ENCODE assay signal across 25 cellular contexts in the genomic region with DNA sequence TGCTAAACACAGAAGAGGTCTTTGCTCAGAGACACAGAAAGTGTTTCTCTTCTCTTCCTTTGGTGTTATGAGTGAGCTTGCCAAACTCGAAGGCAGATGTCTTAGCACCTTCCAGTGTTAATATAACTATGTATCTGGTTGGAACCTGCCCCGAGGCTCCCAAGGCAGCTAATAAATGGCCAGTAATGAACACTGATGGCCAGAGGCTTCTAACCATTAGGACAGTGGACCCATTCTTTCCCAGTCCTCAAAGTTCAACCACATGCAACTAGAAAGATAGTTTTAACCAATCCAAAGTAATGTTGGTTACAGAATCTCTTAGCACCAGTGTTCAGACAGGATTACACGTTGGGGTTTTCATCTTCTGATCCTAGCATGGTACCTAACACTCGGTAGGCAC. TPM values are rescaled to one million over a fixed set of nuclear protein-coding genes. Genes with fewer than 3 reads are reported as not detected.
A peak's percentile ranks its signal among the peaks of the same experiment; 100 is the strongest.
DNase-seq lines count a peak whose midpoint lies in the region; ATAC-seq, FAIRE-seq and TF ChIP-seq lines count a peak whose summit lies in the region.
"Had no signal": no experiment of that assay in that cellular context is flagged by ENCODE, and none has a peak within 500 bp of the region (broad histone marks: within the 10 kb centered on the region; RNA-seq: fewer than 3 reads in every experiment).

No MANE protein-coding gene starts in this region.

- peak; percentile 77 for FAIRE-seq in astrocyte (lab: Jason Lieb, UNC)
- FAIRE-seq: A549, GM12892, H1 had no signal

- H3K9me3 ChIP-seq in astrocyte (ENCODE audit: insufficient read depth, low read depth, low read length) (no peaks in the 10 kb centered on the region), endodermal cell (ENCODE audit: control insufficient read depth, low read length) (no peaks in the 10 kb centered on the region)
- H3K9me3 ChIP-seq: A549; BE2C; BLaER1 treated with 17β-estradiol and CSF1 and Interleukin-3, amounts not matched to agents 10 nM and 100 nM had no signal

- no peak for ATAC-seq in GM23338
- ATAC-seq in SK-N-SH treated with all-trans-retinoic acid at 6 μM for 48 hours: no peak
- ATAC-seq: A549 had no signal

- H3K4me2 ChIP-seq in GM23338: no peak overlapping the region
- H3K4me2 ChIP-seq in astrocyte (ENCODE audit: low read length): no peak overlapping the region
- H3K4me2 ChIP-seq: A549; BLaER1 treated with 17β-estradiol and CSF1 and Interleukin-3, amounts not matched to agents 10 nM and 100 nM had no signal

- no peak overlapping the region for H3K27ac ChIP-seq in GM23338 (ENCODE audit: low read depth)
- no peak overlapping the region for H3K27ac ChIP-seq in astrocyte (ENCODE audit: low read depth, low read length)
- no peak overlapping the region for H3K27ac ChIP-seq in endodermal cell (ENCODE audit: low read depth, low read length)
- H3K27ac ChIP-seq: A549; BLaER1 treated with 17β-estradiol and CSF1 and Interleukin-3, amounts not matched to agents 10 nM and 100 nM had no signal

- H3K4me1 ChIP-seq in GM23338 (ENCODE audit: insufficient read depth) (no peaks in the 10 kb centered on the region), astrocyte (ENCODE audit: insufficient read depth, low read length) (peaks cover 6% of the 10 kb centered on the region), endodermal cell (ENCODE audit: control insufficient read depth, insufficient read depth, low read length) (no peaks in the 10 kb centered on the region)
- H3K4me1 ChIP-seq: A549; BE2C; BLaER1 treated with 17β-estradiol and CSF1 and Interleukin-3, amounts not matched to agents 10 nM and 100 nM had no signal

- H3K9me3 Mint-ChIP-seq in GM23338: no peaks in the 10 kb centered on the region; the same call in 2 of the 3 replicates
- H3K9me3 Mint-ChIP-seq in astrocyte (ENCODE audit: unreplicated experiment): no peaks in the 10 kb centered on the region
- H3K9me3 Mint-ChIP-seq in endodermal cell: no peaks in the 10 kb centered on the region
- H3K9me3 Mint-ChIP-seq: CD4-positive, alpha-beta T cell; CD8-positive, alpha-beta memory T cell had no signal

- H3K4me3 ChIP-seq in GM23338: no peak overlapping the region
- H3K4me3 ChIP-seq in astrocyte (ENCODE audit: insufficient read depth, low read depth, low read length): no peak overlapping the region
- H3K4me3 ChIP-seq in endodermal cell (ENCODE audit: low read length): no peak overlapping the region
- H3K4me3 ChIP-seq: A549; BLaER1 treated with 17β-estradiol and CSF1 and Interleukin-3, amounts not matched to agents 10 nM and 100 nM had no signal

- H3K4me3 Mint-ChIP-seq in GM23338 (no peak overlapping the region), astrocyte (ENCODE audit: unreplicated experiment) (no peak overlapping the region), endodermal cell (no peak overlapping the region)
- H3K4me3 Mint-ChIP-seq: CD14-positive monocyte; CD4-positive, alpha-beta T cell; CD8-positive, alpha-beta memory T cell had no signal

- H3K27ac Mint-ChIP-seq in GM23338 (no peak overlapping the region), astrocyte (ENCODE audit: unreplicated experiment) (no peak overlapping the region), endodermal cell (no peak overlapping the region)
- H3K27ac Mint-ChIP-seq: CD14-positive monocyte; CD4-positive, alpha-beta T cell had no signal

- H2AFZ ChIP-seq in GM23338: peak overlapping the region; percentile 52; the same call in 1 of the 2 replicates
- no peak overlapping the region for H2AFZ ChIP-seq in astrocyte (ENCODE audit: low read depth, low read length)

- H3K9ac ChIP-seq in astrocyte (ENCODE audit: low read length) (no peak overlapping the region), endodermal cell (ENCODE audit: extremely low read depth, low read length, poor library complexity, severe bottlenecking) (no peak overlapping the region)
- H3K9ac ChIP-seq: BLaER1 treated with 17β-estradiol and CSF1 and Interleukin-3, amounts not matched to agents 10 nM and 100 nM had no signal

- 86 to 92% methylated on average over 2 to 4 of the region's 4 CpGs for WGBS in endodermal cell (ENCODE audit: insufficient coverage in 1 of 2, insufficient read length in 1 of 2), 2 experiments

- no peaks in the 10 kb centered on the region; the same call in 1 of the 2 replicates for H3K36me3 ChIP-seq in GM23338 (ENCODE audit: insufficient read depth)
- no peaks in the 10 kb centered on the region for H3K36me3 ChIP-seq in astrocyte (ENCODE audit: insufficient read depth, low read length)
- no peaks in the 10 kb centered on the region for H3K36me3 ChIP-seq in endodermal cell (ENCODE audit: control insufficient read depth, insufficient read depth, low read length)
- H3K36me3 ChIP-seq: BE2C; BLaER1 treated with 17β-estradiol and CSF1 and Interleukin-3, amounts not matched to agents 10 nM and 100 nM had no signal

- H3K4me1 Mint-ChIP-seq in GM23338 (no peaks in the 10 kb centered on the region), astrocyte (ENCODE audit: low read depth, unreplicated experiment) (peaks cover 11% of the 10 kb centered on the region), endodermal cell (peaks cover 10% of the 10 kb centered on the region)
- H3K4me1 Mint-ChIP-seq: CD14-positive monocyte; CD8-positive, alpha-beta memory T cell had no signal

- no peak for DNase-seq in GM23338 (ENCODE audit: low spot score)
- no peak for DNase-seq in astrocyte (ENCODE audit: low read depth)
- DNase-seq in foreskin melanocyte: peak; percentile 81
- no peak for DNase-seq in NOMO-1 treated with dmso at 0.1 percent for 144 hours (lab: John Stamatoyannopoulos, UW; ENCODE audit: unreplicated experiment)
- DNase-seq in activated T-cell treated with anti-CD3 and anti-CD28 coated beads, Interleukin-2, amount 50 U/mL, for 1 hour: no peak
- DNase-seq in endodermal cell: no peak
- DNase-seq: 8988T; ACHN; AML-193; BE2C; Calu3; CD4-positive, alpha-beta T cell; CD8-positive, alpha-beta memory T cell; COR-L47; DMS53; DMS79 treated with DMSO at 0.1 percent for 48 hours; GF-D8; H7; HCEC 1CT had no signal

- H3K36me3 Mint-ChIP-seq in GM23338 (ENCODE audit: low read depth) (no peaks in the 10 kb centered on the region), astrocyte (ENCODE audit: low read depth, unreplicated experiment) (no peaks in the 10 kb centered on the region), endodermal cell (ENCODE audit: low read depth) (no peaks in the 10 kb centered on the region)
- H3K36me3 Mint-ChIP-seq: CD14-positive monocyte; CD8-positive, alpha-beta memory T cell had no signal

- no peaks in the 10 kb centered on the region for H3K79me2 ChIP-seq in GM23338 (replicated peaks; ENCODE audit: insufficient read depth)
- H3K79me2 ChIP-seq in astrocyte (ENCODE audit: insufficient read depth, low read length): no peaks in the 10 kb centered on the region

- peaks cover 3% of the 10 kb centered on the region; the same call in 1 of the 2 replicates for H3K9me2 ChIP-seq in GM23338 (ENCODE audit: insufficient read depth)

- H4K20me1 ChIP-seq in GM23338 (replicated peaks; ENCODE audit: insufficient read depth): no peaks in the 10 kb centered on the region
- no peaks in the 10 kb centered on the region for H4K20me1 ChIP-seq in astrocyte (ENCODE audit: insufficient read depth, low read length)
- H4K20me1 ChIP-seq: BLaER1 treated with 17β-estradiol and CSF1 and Interleukin-3, amounts not matched to agents 10 nM and 100 nM had no signal

- TF ChIP-seq CTCF in GM23338 (conservative IDR thresholded peaks at IDR 0.05; ENCODE audit: low read depth in 2 of 2) (no peak), astrocyte (IDR thresholded peaks at IDR 0.05; ENCODE audit: insufficient read depth, low read depth, low read length) (no peak), endodermal cell (conservative IDR thresholded peaks at IDR 0.05) (no peak)

- H3K27me3 ChIP-seq in GM23338 (ENCODE audit: insufficient read depth) (no peaks in the 10 kb centered on the region), astrocyte (ENCODE audit: insufficient read depth, low read length) (no peaks in the 10 kb centered on the region), endodermal cell (ENCODE audit: control insufficient read depth, insufficient read depth, low read length, poor library complexity, severe bottlenecking) (no peaks in the 10 kb centered on the region)
- H3K27me3 ChIP-seq: BE2C; BLaER1 treated with 17β-estradiol and CSF1 and Interleukin-3, amounts not matched to agents 10 nM and 100 nM had no signal

- no peaks in the 10 kb centered on the region for H3F3A ChIP-seq in GM23338 (replicated peaks; ENCODE audit: low read depth)

- H3K27me3 Mint-ChIP-seq in GM23338 (ENCODE audit: insufficient read depth, low read depth, poor library complexity) (no peaks in the 10 kb centered on the region), astrocyte (ENCODE audit: low read depth, unreplicated experiment) (no peaks in the 10 kb centered on the region), endodermal cell (ENCODE audit: insufficient read depth) (peaks cover 26% of the 10 kb centered on the region)
- H3K27me3 Mint-ChIP-seq: CD4-positive, alpha-beta T cell had no signal

TF ChIP-seq in SK-N-SH treated with all-trans-retinoic acid at 6 μM for 48 hours, 23 proteins besides CTCF, POLR2A, EP300 and RAD21 (continues in another document):
- TF ChIP-seq, protein P1, sequence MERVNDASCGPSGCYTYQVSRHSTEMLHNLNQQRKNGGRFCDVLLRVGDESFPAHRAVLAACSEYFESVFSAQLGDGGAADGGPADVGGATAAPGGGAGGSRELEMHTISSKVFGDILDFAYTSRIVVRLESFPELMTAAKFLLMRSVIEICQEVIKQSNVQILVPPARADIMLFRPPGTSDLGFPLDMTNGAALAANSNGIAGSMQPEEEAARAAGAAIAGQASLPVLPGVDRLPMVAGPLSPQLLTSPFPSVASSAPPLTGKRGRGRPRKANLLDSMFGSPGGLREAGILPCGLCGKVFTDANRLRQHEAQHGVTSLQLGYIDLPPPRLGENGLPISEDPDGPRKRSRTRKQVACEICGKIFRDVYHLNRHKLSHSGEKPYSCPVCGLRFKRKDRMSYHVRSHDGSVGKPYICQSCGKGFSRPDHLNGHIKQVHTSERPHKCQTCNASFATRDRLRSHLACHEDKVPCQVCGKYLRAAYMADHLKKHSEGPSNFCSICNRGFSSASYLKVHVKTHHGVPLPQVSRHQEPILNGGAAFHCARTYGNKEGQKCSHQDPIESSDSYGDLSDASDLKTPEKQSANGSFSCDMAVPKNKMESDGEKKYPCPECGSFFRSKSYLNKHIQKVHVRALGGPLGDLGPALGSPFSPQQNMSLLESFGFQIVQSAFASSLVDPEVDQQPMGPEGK (CRISPR knock-in tag; IDR thresholded peaks at IDR 0.05; ENCODE audit: borderline replicate concordance): no peak

RNA-seq across cellular contexts. Expression of a gene that starts 42.7 kb away (rescaled TPM):
- 156 and 158 TPM in 2 replicates for total RNA-seq in GM23338 (2014; rRNA removed; shearing (Covaris generic))
- polyA plus RNA-seq in GM23338 (2016; fragmentation: Nextera tagmentation; extraction: Ambion mirVana): 75.5 and 84.2 TPM in 2 replicates
- total RNA-seq in astrocyte (80.1 and 88.3 TPM in 2 replicates), endodermal cell (10 to 100 TPM; 48.5 to 50.8 TPM)
- 29.2 TPM for polyA plus RNA-seq in endodermal cell (2013, experiment 1 of 2)
- polyA plus RNA-seq in endodermal cell (2013, experiment 2 of 2): 23.9 TPM
